In genomic region chr9:124291801-124292396, GRCh38 we compare ENCODE assay signal across 1 cellular context.
TF ChIP-seq lines count a peak whose summit lies in the region.

No MANE protein-coding gene starts in this region.

TF ChIP-seq in H1, 55 proteins besides CTCF, POLR2A, EP300 and RAD21 (continued from another document):
- TF ChIP-seq CHD7 (IDR thresholded peaks at IDR 0.05; ENCODE audit: insufficient replicate concordance, low read length), result no peak
- TF ChIP-seq SIRT6 (IDR thresholded peaks at IDR 0.05; ENCODE audit: low read length), result no peak
- TF ChIP-seq USF2 (IDR thresholded peaks at IDR 0.05; ENCODE audit: low read length), result no peak
- TF ChIP-seq SP2 (IDR thresholded peaks at IDR 0.05; ENCODE audit: low read length), result no peak
- no peak for TF ChIP-seq EGR1 (IDR thresholded peaks at IDR 0.05; ENCODE audit: borderline replicate concordance, low read depth, low read length)
- TF ChIP-seq MAFK (IDR thresholded peaks at IDR 0.05; ENCODE audit: low read depth, low read length), result no peak
- TF ChIP-seq ATF3 (IDR thresholded peaks at IDR 0.05; ENCODE audit: insufficient read depth, low read depth, low read length), result no peak
- no peak for TF ChIP-seq ASH2L (IDR thresholded peaks at IDR 0.05; ENCODE audit: low read length)
- TF ChIP-seq SP4 (IDR thresholded peaks at IDR 0.05; ENCODE audit: low read length), result no peak
